ENCODE assay signal across 16 cellular contexts in the genomic region with DNA sequence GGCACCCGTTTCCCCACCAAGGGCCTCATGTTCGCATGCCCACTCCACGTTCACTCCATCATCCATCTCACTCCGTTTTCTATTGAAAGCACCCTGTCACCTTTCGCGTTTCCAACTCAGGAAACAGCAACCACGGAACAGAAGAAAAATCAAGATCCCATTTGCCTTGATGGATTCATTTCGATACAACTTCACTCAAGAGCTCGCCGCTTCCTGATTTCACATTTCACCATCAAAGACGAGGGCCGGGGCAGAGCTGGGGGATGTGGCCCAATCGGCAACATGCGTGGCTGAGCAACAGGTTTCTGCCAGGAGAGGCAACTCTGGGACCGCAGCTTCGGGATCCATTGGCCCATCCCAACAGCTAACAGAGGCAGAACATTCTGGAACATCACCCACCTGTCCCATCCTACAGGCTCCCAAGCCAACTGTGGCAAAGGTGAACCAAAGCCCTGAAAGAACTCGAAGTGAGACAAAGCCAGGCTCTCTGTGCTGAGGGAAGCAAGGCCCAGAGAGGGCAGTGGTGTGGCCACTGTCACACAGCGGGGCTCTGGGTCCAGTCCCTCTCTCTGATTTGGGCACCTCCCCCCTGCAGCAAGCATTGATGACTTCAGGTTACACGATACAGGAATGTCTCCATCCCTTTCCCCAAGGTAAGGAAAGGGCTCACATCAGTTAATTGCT. TPM values are rescaled to one million over a fixed set of nuclear protein-coding genes. Genes with fewer than 3 reads are reported as not detected.
DNase-seq lines count a peak whose midpoint lies in the region; ATAC-seq, FAIRE-seq and TF ChIP-seq lines count a peak whose summit lies in the region.
"Had no signal": no experiment of that assay in that cellular context is flagged by ENCODE, and none has a peak within 500 bp of the region (broad histone marks: within the 10 kb centered on the region; RNA-seq: fewer than 3 reads in every experiment).

No MANE protein-coding gene starts in this region.

- H3K27me3 ChIP-seq in CD8-positive, alpha-beta T cell (ENCODE audit: insufficient read depth, low read length), result no peaks in the 10 kb centered on the region
- no peaks in the 10 kb centered on the region for H3K27me3 ChIP-seq in left ventricle myocardium inferior (ENCODE audit: low read depth)
- H3K27me3 ChIP-seq in psoas muscle (ENCODE audit: insufficient read depth in 3 of 3, low read length in 2 of 3), result no peaks in the 10 kb centered on the region
- H3K27me3 ChIP-seq: foreskin keratinocyte had no signal

- CTCF ChIA-PET in CD8-positive, alpha-beta T cell (lab: Charles Lee), result interaction anchor here (0.8 to 2.4 kb wide), 6 partner anchors 14 to 94 kb away, joined by 3 to 6 read pairs (median 4); no protein-coding TSS in a partner anchor

- peaks cover 85% of the 10 kb centered on the region for H3K4me1 Mint-ChIP-seq in CD8-positive, alpha-beta T cell (ENCODE audit: low read depth)
- peaks cover 66% of the 10 kb centered on the region for H3K4me1 Mint-ChIP-seq in T-helper 1 cell treated with Interleukin-12 subunit alpha and Interleukin-12 subunit beta and Interleukin-4 antibody, amounts not matched to agents 30 μg/mL and 1 μg/mL, for 36 hours (ENCODE audit: low read depth)

- 81 to 86% (median 86%) methylated on average over 19 of the region's 19 CpGs for WGBS in psoas muscle, 3 donors

- TF ChIP-seq CTCF in CD8-positive, alpha-beta T cell (IDR thresholded peaks at IDR 0.05), result no peak
- no peak for TF ChIP-seq CTCF in left ventricle myocardium inferior (IDR thresholded peaks at IDR 0.05; ENCODE audit: borderline replicate concordance)
- no peak for TF ChIP-seq CTCF in psoas muscle (IDR thresholded peaks at IDR 0.05)

- no peak for ATAC-seq in CD8-positive, alpha-beta T cell
- peak; percentile 44 to 46 for ATAC-seq in activated naive CD4-positive, alpha-beta T cell treated with anti-CD3 and anti-CD28 coated beads, Interleukin-2, amount 50 U/mL, for 72 hours
- ATAC-seq in psoas muscle, result no peak
- no peak for ATAC-seq in activated CD4-positive, CD25-positive, alpha-beta regulatory T cell treated with anti-CD3 and anti-CD28 coated beads, Interleukin-2, amount 50 U/mL, for 24 hours
- ATAC-seq: foreskin keratinocyte, PC-3 had no signal

- peak overlapping the region; percentile 73 for H3K4me3 Mint-ChIP-seq in CD8-positive, alpha-beta T cell
- H3K4me3 Mint-ChIP-seq in T-helper 1 cell treated with Interleukin-12 subunit alpha and Interleukin-12 subunit beta and Interleukin-4 antibody, amounts not matched to agents 30 μg/mL and 1 μg/mL, for 36 hours, result peak overlapping the region; percentile 79
- H3K4me3 Mint-ChIP-seq: mesothelial cell of epicardium had no signal

- H3K4me3 ChIP-seq in CD8-positive, alpha-beta T cell (ENCODE audit: low read depth, low read length), result no peak overlapping the region
- H3K4me3 ChIP-seq in left ventricle myocardium inferior (no peak overlapping the region), psoas muscle (no peak overlapping the region)

- H3K36me3 ChIP-seq in CD8-positive, alpha-beta T cell (ENCODE audit: insufficient read depth, low read length), result no peaks in the 10 kb centered on the region
- H3K36me3 ChIP-seq in left ventricle myocardium inferior (no peaks in the 10 kb centered on the region), psoas muscle (ENCODE audit: insufficient read depth in 1 of 2, low read depth in 1 of 2) (no peaks in the 10 kb centered on the region)

- intact Hi-C loops in CD8-positive, alpha-beta T cell (cut with DNase I, micrococcal nuclease), result no loop called here
- intact Hi-C loops in left ventricle myocardium inferior (cut with micrococcal nuclease), result no loop called here
- intact Hi-C loops in psoas muscle (cut with DNase I), result no loop called here

- no peaks in the 10 kb centered on the region for H3K9me3 Mint-ChIP-seq in CD8-positive, alpha-beta T cell
- no peaks in the 10 kb centered on the region for H3K9me3 Mint-ChIP-seq in T-helper 1 cell treated with Interleukin-12 subunit alpha and Interleukin-12 subunit beta and Interleukin-4 antibody, amounts not matched to agents 30 μg/mL and 1 μg/mL, for 36 hours
- no peaks in the 10 kb centered on the region for H3K9me3 Mint-ChIP-seq in activated naive CD4-positive, alpha-beta T cell treated with anti-CD3 and anti-CD28 coated beads, Interleukin-2, amount 50 U/mL, for 72 hours
- H3K9me3 Mint-ChIP-seq: mesothelial cell of epicardium had no signal

- DNase-seq in CD8-positive, alpha-beta T cell, result peak in 2 of 7 experiments; percentile 33 to 59
- DNase-seq in activated naive CD4-positive, alpha-beta T cell treated with anti-CD3 and anti-CD28 coated beads, Interleukin-2, amount 50 U/mL, for 72 hours (ENCODE audit: low spot score in 2 of 2), result peak; percentile 70 to 82
- peak; percentile 53 to 61 for DNase-seq in stimulated activated CD4-positive, alpha-beta T cell treated with anti-CD3 and anti-CD28 coated beads, Interleukin-15, amount 100 ng/mL, for 48 hours (ENCODE audit: low read depth in 2 of 2)
- DNase-seq in left ventricle myocardium inferior (no peak), psoas muscle (no peak), HTR-8/SVneo (ENCODE audit: insufficient read length, low spot score) (no peak)
- DNase-seq: foreskin keratinocyte, PC-3, substantia nigra had no signal

- no peak for FAIRE-seq in HTR-8/SVneo (lab: Jason Lieb, UNC)

- H3K27ac Mint-ChIP-seq in CD8-positive, alpha-beta T cell, result peak overlapping the region; percentile 73
- peak overlapping the region; percentile 87 for H3K27ac Mint-ChIP-seq in T-helper 1 cell treated with Interleukin-12 subunit alpha and Interleukin-12 subunit beta and Interleukin-4 antibody, amounts not matched to agents 30 μg/mL and 1 μg/mL, for 36 hours
- H3K27ac Mint-ChIP-seq in activated naive CD4-positive, alpha-beta T cell treated with anti-CD3 and anti-CD28 coated beads, Interleukin-2, amount 50 U/mL, for 72 hours, result peak overlapping the region; percentile 57 to 87
- H3K27ac Mint-ChIP-seq: mesothelial cell of epicardium, progenitor cell of endocrine pancreas had no signal

- POLR2A ChIA-PET in CD8-positive, alpha-beta T cell (lab: Charles Lee), result interaction anchor here (1.0 to 1.7 kb wide), 6 partner anchors 8 to 95 kb away, joined by 3 to 9 read pairs (median 5); a partner anchor contains a TSS

- peaks cover 59% of the 10 kb centered on the region for H3K4me1 ChIP-seq in CD8-positive, alpha-beta T cell (ENCODE audit: insufficient read depth, low read length)
- H3K4me1 ChIP-seq in left ventricle myocardium inferior, result peaks cover 5% of the 10 kb centered on the region
- no peaks in the 10 kb centered on the region for H3K4me1 ChIP-seq in psoas muscle

- no peaks in the 10 kb centered on the region for H3K9me3 ChIP-seq in CD8-positive, alpha-beta T cell (ENCODE audit: low read length)
- H3K9me3 ChIP-seq in left ventricle myocardium inferior (replicated peaks) (no peaks in the 10 kb centered on the region), psoas muscle (no peaks in the 10 kb centered on the region)

- no peak overlapping the region for H3K27ac ChIP-seq in CD8-positive, alpha-beta T cell (ENCODE audit: low read depth, low read length)
- H3K27ac ChIP-seq in left ventricle myocardium inferior (replicated peaks) (no peak overlapping the region), psoas muscle (no peak overlapping the region)
- H3K27ac ChIP-seq: foreskin keratinocyte had no signal

- H3K36me3 Mint-ChIP-seq in CD8-positive, alpha-beta T cell, result no peaks in the 10 kb centered on the region
- H3K36me3 Mint-ChIP-seq in T-helper 1 cell treated with Interleukin-12 subunit alpha and Interleukin-12 subunit beta and Interleukin-4 antibody, amounts not matched to agents 30 μg/mL and 1 μg/mL, for 36 hours (ENCODE audit: low read depth), result peaks cover 42% of the 10 kb centered on the region
- H3K36me3 Mint-ChIP-seq in activated naive CD4-positive, alpha-beta T cell treated with anti-CD3 and anti-CD28 coated beads, Interleukin-2, amount 50 U/mL, for 72 hours, result peaks cover 41 to 55% of the 10 kb centered on the region in 2 donors
- H3K36me3 Mint-ChIP-seq: mesothelial cell of epicardium had no signal

- H3K27me3 Mint-ChIP-seq in CD8-positive, alpha-beta T cell (ENCODE audit: low read depth), result no peaks in the 10 kb centered on the region
- H3K27me3 Mint-ChIP-seq in T-helper 1 cell treated with Interleukin-12 subunit alpha and Interleukin-12 subunit beta and Interleukin-4 antibody, amounts not matched to agents 30 μg/mL and 1 μg/mL, for 36 hours (ENCODE audit: low read depth), result no peaks in the 10 kb centered on the region

RNA-seq across cellular contexts. Expression of a gene that starts 36.2 kb away (rescaled TPM):
- 100 to 1,000 TPM; 318 to 324 TPM for total RNA-seq in CD8-positive, alpha-beta T cell
- 100 to 1,000 TPM; 227 to 294 TPM for total RNA-seq in activated naive CD4-positive, alpha-beta T cell treated with anti-CD3 and anti-CD28 coated beads, Interleukin-2, amount 50 U/mL, for 72 hours
- total RNA-seq in left ventricle myocardium inferior (0.30 TPM), psoas muscle (under 1 TPM in 3 of 4 donors, not detected in 1; 0.08 to 0.17 (median 0.17) TPM)
- polyA plus RNA-seq in psoas muscle, result under 1 TPM in 2 of 3 donors, not detected in 1; 0.04 to 0.05 TPM
- total RNA-seq: foreskin keratinocyte, G401, H4, HT1080, mesothelial cell of epicardium, progenitor cell of endocrine pancreas had no signal
- polyA plus RNA-seq: foreskin keratinocyte had no signal

Comparison
In these comparisons a context has a peak if more than half of its experiments do, and no peak if none do; other contexts are left out.
1. ATAC-seq: peak in activated naive CD4-positive, alpha-beta T cell treated with anti-CD3 and anti-CD28 coated beads, Interleukin-2, amount 50 U/mL, for 72 hours (2 of 2); none in CD8-positive, alpha-beta T cell (single experiment), psoas muscle (0 of 4) and activated CD4-positive, CD25-positive, alpha-beta regulatory T cell treated with anti-CD3 and anti-CD28 coated beads, Interleukin-2, amount 50 U/mL, for 24 hours (0 of 2).
2. DNase-seq: peak in activated naive CD4-positive, alpha-beta T cell treated with anti-CD3 and anti-CD28 coated beads, Interleukin-2, amount 50 U/mL, for 72 hours (2 of 2) and stimulated activated CD4-positive, alpha-beta T cell treated with anti-CD3 and anti-CD28 coated beads, Interleukin-15, amount 100 ng/mL, for 48 hours (2 of 2); none in left ventricle myocardium inferior (single experiment), psoas muscle (0 of 2) and HTR-8/SVneo (single experiment).
3. RNA of a gene that starts 36.2 kb away (total RNA-seq): 318 to 324 TPM in CD8-positive, alpha-beta T cell and 227 to 294 TPM in activated naive CD4-positive, alpha-beta T cell treated with anti-CD3 and anti-CD28 coated beads, Interleukin-2, amount 50 U/mL, for 72 hours; 0.30 TPM in left ventricle myocardium inferior (single experiment) and 0.08 to 0.17 TPM in psoas muscle; every median in the first group is over 100 times any median in the second.
4. Peak in every context shown above with its lines, with median percentiles within 50 percentile points of each other: H3K27ac Mint-ChIP-seq.